Comparison of ENCODE assay signal across 8 cellular contexts in genomic region chr11:19660076-19660475, GRCh38. TPM values are rescaled to one million over a fixed set of nuclear protein-coding genes. Genes with fewer than 3 reads are reported as not detected.
DNase-seq lines count a peak whose midpoint lies in the region; ATAC-seq lines count a peak whose summit lies in the region.

No MANE protein-coding gene starts in this region.

- H3K4me1 Mint-ChIP-seq in T-helper 17 cell: peaks cover 20% of the 10 kb centered on the region

- no peaks in the 10 kb centered on the region for H3K9me3 ChIP-seq in T-helper 17 cell (ENCODE audit: control insufficient read depth, low read length, poor library complexity, severe bottlenecking)

- H3K4me3 Mint-ChIP-seq in T-helper 17 cell: no peak overlapping the region

- ATAC-seq in HG03097 (IDR thresholded peaks at IDR 0.05; ENCODE audit: low FRiP score, unreplicated experiment) (peak; percentile 100), T-helper 17 cell (peak; percentile 36), left colon (peak; percentile 40), sciatic nerve (no peak)

- intact Hi-C loops in left colon (cut with DNase I, micrococcal nuclease) (no loop called here), sciatic nerve (cut with DNase I) (no loop called here)

- no peaks in the 10 kb centered on the region for H3K36me3 Mint-ChIP-seq in T-helper 17 cell (ENCODE audit: low read depth)

- DNase-seq in DMS53 (lab: John Stamatoyannopoulos, UW): peak; percentile 97
- peak; percentile 79 for DNase-seq in GM19240 (ENCODE audit: insufficient read length, low spot score)
- no peak for DNase-seq in T-helper 17 cell
- no peak for DNase-seq in left colon
- no peak for DNase-seq in sciatic nerve (ENCODE audit: low spot score)
- no peak for DNase-seq in activated CD8-positive, alpha-beta memory T cell treated with anti-CD3 and anti-CD28 coated beads, Interleukin-2, amount 50 U/mL, for 48 hours
- no peak for DNase-seq in activated CD4-positive, alpha-beta T cell treated with anti-CD3 and anti-CD28 coated beads, Interleukin-2, amount 50 U/mL, for 4 hours

- H3K27ac Mint-ChIP-seq in T-helper 17 cell: no peak overlapping the region

- no peaks in the 10 kb centered on the region for H3K27me3 Mint-ChIP-seq in T-helper 17 cell

RNA-seq across cellular contexts. Expression of gene NAV2, which starts 52.6 kb away (rescaled TPM):
- total RNA-seq in T-helper 17 cell (1 to 10 TPM in 1 of 2 donors, under 1 TPM in 1; 0.96 to 1.3 TPM), left colon (10 to 100 TPM; 16.1 to 21.7 TPM), sciatic nerve (33.2 TPM)

Comparison
In these comparisons a context has a peak if more than half of its experiments do, and no peak if none do; other contexts are left out.
1. DNase-seq: peak in DMS53 (single experiment) and GM19240 (single experiment); none in T-helper 17 cell (0 of 3), left colon (0 of 2), sciatic nerve (single experiment), activated CD8-positive, alpha-beta memory T cell treated with anti-CD3 and anti-CD28 coated beads, Interleukin-2, amount 50 U/mL, for 48 hours (single experiment) and activated CD4-positive, alpha-beta T cell treated with anti-CD3 and anti-CD28 coated beads, Interleukin-2, amount 50 U/mL, for 4 hours (0 of 2).
2. RNA of gene NAV2, which starts 52.6 kb away (total RNA-seq): 33.2 TPM in sciatic nerve (single experiment) and 16.1 to 21.7 TPM in left colon; 0.96 to 1.3 TPM in T-helper 17 cell; every median in the first group is over 4 times any median in the second.